ENCODE assay signal across 11 cellular contexts in genomic region chr1:226602186-226603029, GRCh38. TPM values are rescaled to one million over a fixed set of nuclear protein-coding genes. Genes with fewer than 3 reads are reported as not detected.
DNase-seq lines count a peak whose midpoint lies in the region; ATAC-seq and TF ChIP-seq lines count a peak whose summit lies in the region.
"Had no signal": no experiment of that assay in that cellular context is flagged by ENCODE, and none has a peak within 500 bp of the region (broad histone marks: within the 10 kb centered on the region; RNA-seq: fewer than 3 reads in every experiment).

No MANE protein-coding gene starts in this region.

- no peaks in the 10 kb centered on the region for H3K36me3 Mint-ChIP-seq in endodermal cell (ENCODE audit: low read depth)
- no peaks in the 10 kb centered on the region for H3K36me3 Mint-ChIP-seq in activated CD4-positive, alpha-beta memory T cell treated with anti-CD3 and anti-CD28 coated beads for 36 hours

- peak in 3 of 4 donors; percentile 14 to 73 (median 45) for TF ChIP-seq EP300 in sigmoid colon (IDR thresholded peaks at IDR 0.05)

- WGBS in body of pancreas, 2 donors, result 77 to 86% methylated on average over 11 to 24 of the region's 24 CpGs
- WGBS in sigmoid colon, 2 donors, result 68 to 74% methylated on average over 24 of the region's 24 CpGs
- 90 to 95% methylated on average over 14 to 24 of the region's 24 CpGs for WGBS in endodermal cell (ENCODE audit: insufficient coverage in 1 of 2, insufficient read length in 1 of 2), 2 experiments

- H3K36me3 ChIP-seq in body of pancreas (replicated peaks in 1 of 2; ENCODE audit: insufficient read depth in 1 of 2, low read depth in 2 of 2) (no peaks in the 10 kb centered on the region), left ventricle myocardium inferior (no peaks in the 10 kb centered on the region), sigmoid colon (peaks cover 0 to 8% (median 0%) of the 10 kb centered on the region in 4 donors), endodermal cell (ENCODE audit: control insufficient read depth, insufficient read depth, low read length) (no peaks in the 10 kb centered on the region), WERI-Rb-1 (no peaks in the 10 kb centered on the region)

- POLR2A ChIA-PET in activated CD4-positive, alpha-beta memory T cell treated with anti-CD3 and anti-CD28 coated beads for 36 hours (lab: Charles Lee), result no interaction called here

- H3K27ac Mint-ChIP-seq in endodermal cell, result no peak overlapping the region
- no peak overlapping the region for H3K27ac Mint-ChIP-seq in activated CD4-positive, alpha-beta memory T cell treated with anti-CD3 and anti-CD28 coated beads for 36 hours
- H3K27ac Mint-ChIP-seq: activated CD4-positive, alpha-beta T cell treated with anti-CD3 and anti-CD28 coated beads, Interleukin-2, amount 10 ng/mL, durations not matched to agents 24 days and 14 days; CD4-positive, alpha-beta T cell had no signal

- H3K9me3 ChIP-seq in body of pancreas (no peaks in the 10 kb centered on the region), left ventricle myocardium inferior (replicated peaks) (no peaks in the 10 kb centered on the region), sigmoid colon (no peaks in the 10 kb centered on the region), endodermal cell (ENCODE audit: control insufficient read depth, low read length) (no peaks in the 10 kb centered on the region), WERI-Rb-1 (ENCODE audit: severe bottlenecking) (no peaks in the 10 kb centered on the region)

- TF ChIP-seq CTCF in body of pancreas (IDR thresholded peaks at IDR 0.05) (no peak), left ventricle myocardium inferior (IDR thresholded peaks at IDR 0.05; ENCODE audit: borderline replicate concordance) (no peak), sigmoid colon (IDR thresholded peaks at IDR 0.05) (no peak), endodermal cell (conservative IDR thresholded peaks at IDR 0.05) (no peak), WERI-Rb-1 (IDR thresholded peaks at IDR 0.05; ENCODE audit: low read depth, low read length) (no peak)

- intact Hi-C loops in body of pancreas (cut with DNase I), result loop anchor here (10.0 kb wide), 1 partner anchor 178 kb away; no protein-coding TSS in a partner anchor
- intact Hi-C loops in left ventricle myocardium inferior (cut with micrococcal nuclease), result loop anchor here (10.0 kb wide), 1 partner anchor 58 kb away; the partner anchor contains the start of gene STUM
- intact Hi-C loops in sigmoid colon (cut with DNase I), result loop anchor here (10.0 kb wide), 1 partner anchor 178 kb away; no protein-coding TSS in a partner anchor
- intact Hi-C loops in activated CD4-positive, alpha-beta memory T cell treated with anti-CD3 and anti-CD28 coated beads for 36 hours (cut with micrococcal nuclease), result no loop called here

- H3K9me3 Mint-ChIP-seq in endodermal cell, result no peaks in the 10 kb centered on the region
- no peaks in the 10 kb centered on the region for H3K9me3 Mint-ChIP-seq in activated CD4-positive, alpha-beta memory T cell treated with anti-CD3 and anti-CD28 coated beads for 36 hours
- H3K9me3 Mint-ChIP-seq: activated CD4-positive, alpha-beta T cell treated with anti-CD3 and anti-CD28 coated beads, Interleukin-2, amount 10 ng/mL, durations not matched to agents 24 days and 14 days; CD4-positive, alpha-beta T cell had no signal

- peak; percentile 36 for ATAC-seq in body of pancreas

- CTCF ChIA-PET in activated CD4-positive, alpha-beta memory T cell treated with anti-CD3 and anti-CD28 coated beads for 36 hours (lab: Charles Lee), result no interaction called here

- H3K4me1 Mint-ChIP-seq in endodermal cell, result peaks cover 28% of the 10 kb centered on the region
- H3K4me1 Mint-ChIP-seq in activated CD4-positive, alpha-beta memory T cell treated with anti-CD3 and anti-CD28 coated beads for 36 hours (ENCODE audit: low read depth), result peaks cover 4% of the 10 kb centered on the region

- H3K4me3 ChIP-seq in body of pancreas (no peak overlapping the region), left ventricle myocardium inferior (peak overlapping the region; percentile 29), sigmoid colon (no peak overlapping the region), endodermal cell (ENCODE audit: low read length) (no peak overlapping the region), WERI-Rb-1 (ENCODE audit: low read depth, low read length) (no peak overlapping the region)

- no peak for TF ChIP-seq POLR2A in body of pancreas (IDR thresholded peaks at IDR 0.05)
- TF ChIP-seq POLR2A in sigmoid colon (IDR thresholded peaks at IDR 0.05), result no peak

- H3K27me3 ChIP-seq in body of pancreas, result no peaks in the 10 kb centered on the region
- no peaks in the 10 kb centered on the region for H3K27me3 ChIP-seq in left ventricle myocardium inferior (ENCODE audit: low read depth)
- no peaks in the 10 kb centered on the region for H3K27me3 ChIP-seq in sigmoid colon
- H3K27me3 ChIP-seq in endodermal cell (ENCODE audit: control insufficient read depth, insufficient read depth, low read length, poor library complexity, severe bottlenecking), result no peaks in the 10 kb centered on the region
- H3K27me3 ChIP-seq in WERI-Rb-1 (ENCODE audit: insufficient read depth, low read depth, severe bottlenecking), result no peaks in the 10 kb centered on the region

- H3K9ac ChIP-seq in endodermal cell (ENCODE audit: extremely low read depth, low read length, poor library complexity, severe bottlenecking), result no peak overlapping the region

- DNase-seq in DMS 273 treated with DMSO at 0.1 percent for 48 hours (lab: John Stamatoyannopoulos, UW), result peak; percentile 19
- DNase-seq in body of pancreas, result peak in 3 of 4 donors; percentile 12 to 31 (median 16)
- peak; percentile 66 for DNase-seq in left ventricle myocardium inferior
- DNase-seq in sigmoid colon, result peak; percentile 90
- no peak for DNase-seq in endodermal cell
- no peak for DNase-seq in activated CD4-positive, alpha-beta memory T cell treated with anti-CD3 and anti-CD28 coated beads for 36 hours
- no peak for DNase-seq in WERI-Rb-1
- DNase-seq in HUDEP-2 (lab: John Stamatoyannopoulos, UW; ENCODE audit: unreplicated experiment in 76 of 76), result no peak
- DNase-seq: activated CD4-positive, alpha-beta T cell treated with anti-CD3 and anti-CD28 coated beads, Interleukin-2, amount 10 ng/mL, durations not matched to agents 24 days and 14 days; CD4-positive, alpha-beta T cell; OCI-M1 had no signal

- H3K4me3 Mint-ChIP-seq in endodermal cell, result no peak overlapping the region
- no peak overlapping the region for H3K4me3 Mint-ChIP-seq in activated CD4-positive, alpha-beta memory T cell treated with anti-CD3 and anti-CD28 coated beads for 36 hours
- H3K4me3 Mint-ChIP-seq: activated CD4-positive, alpha-beta T cell treated with anti-CD3 and anti-CD28 coated beads, Interleukin-2, amount 10 ng/mL, durations not matched to agents 24 days and 14 days; CD4-positive, alpha-beta T cell had no signal

- H3K27ac ChIP-seq in body of pancreas, result peak overlapping the region in 1 of 4 donors; percentile 30
- H3K27ac ChIP-seq in left ventricle myocardium inferior (replicated peaks), result peak overlapping the region; percentile 83
- peak overlapping the region; percentile 72 to 82 (median 77) for H3K27ac ChIP-seq in sigmoid colon
- no peak overlapping the region for H3K27ac ChIP-seq in endodermal cell (ENCODE audit: low read depth, low read length)
- H3K27ac ChIP-seq in WERI-Rb-1, result no peak overlapping the region

- H3K4me1 ChIP-seq in body of pancreas (peaks cover 4% of the 10 kb centered on the region), left ventricle myocardium inferior (peaks cover 49% of the 10 kb centered on the region), sigmoid colon (peaks cover 0 to 57% (median 48%) of the 10 kb centered on the region in 4 donors), endodermal cell (ENCODE audit: control insufficient read depth, insufficient read depth, low read length) (peaks cover 6% of the 10 kb centered on the region)

- H3K27me3 Mint-ChIP-seq in endodermal cell (ENCODE audit: insufficient read depth), result peaks cover 4% of the 10 kb centered on the region
- H3K27me3 Mint-ChIP-seq in activated CD4-positive, alpha-beta memory T cell treated with anti-CD3 and anti-CD28 coated beads for 36 hours, result peaks cover 7% of the 10 kb centered on the region
- H3K27me3 Mint-ChIP-seq: CD4-positive, alpha-beta T cell had no signal

RNA-seq across cellular contexts. Expression of gene STUM, which starts 53.8 kb away (rescaled TPM):
- total RNA-seq in body of pancreas (1 to 10 TPM; 1.3 to 1.6 TPM), left ventricle myocardium inferior (0.85 TPM), sigmoid colon (10 to 100 TPM in 3 of 4 donors, 1 to 10 TPM in 1; 3.9 to 16.9 (median 13.6) TPM), endodermal cell (under 1 TPM; 0.04 to 0.20 TPM)
- polyA plus RNA-seq in sigmoid colon, result 1 to 10 TPM in 1 of 3 donors, under 1 TPM in 2; under 0.01 to 7.2 (median 0.23) TPM
- 1.4 TPM for polyA plus RNA-seq in endodermal cell (2013, experiment 1 of 2)
- polyA plus RNA-seq in endodermal cell (2013, experiment 2 of 2), result 1.2 TPM
- not detected for total RNA-seq in activated CD4-positive, alpha-beta memory T cell treated with anti-CD3 and anti-CD28 coated beads for 36 hours
- total RNA-seq: activated CD4-positive, alpha-beta T cell treated with anti-CD3 and anti-CD28 coated beads, Interleukin-2, amount 10 ng/mL, durations not matched to agents 24 days and 14 days; CD4-positive, alpha-beta T cell had no signal

Comparison
In these comparisons a context has a peak if more than half of its experiments do, and no peak if none do; other contexts are left out.
1. DNase-seq: peak in DMS 273 treated with DMSO at 0.1 percent for 48 hours (single experiment), body of pancreas (3 of 4), left ventricle myocardium inferior (single experiment) and sigmoid colon (single experiment); none in endodermal cell (single experiment), activated CD4-positive, alpha-beta memory T cell treated with anti-CD3 and anti-CD28 coated beads for 36 hours (single experiment), WERI-Rb-1 (single experiment) and HUDEP-2 (0 of 76).
2. H3K27ac ChIP-seq: peak in left ventricle myocardium inferior (single experiment) and sigmoid colon (4 of 4); none in endodermal cell (single experiment) and WERI-Rb-1 (single experiment).